In genomic region chr2:143728498-143728897, GRCh38 we compare ENCODE assay signal across 1 cellular context.
TF ChIP-seq lines count a peak whose summit lies in the region.

No MANE protein-coding gene starts in this region.

TF ChIP-seq in H1, 55 proteins besides CTCF, POLR2A, EP300 and RAD21:
- TF ChIP-seq KDM5A (IDR thresholded peaks at IDR 0.05; ENCODE audit: low read length) (no peak), KDM4A (IDR thresholded peaks at IDR 0.05; ENCODE audit: low read depth, low read length, severe bottlenecking) (no peak), CREB1 (IDR thresholded peaks at IDR 0.05) (no peak), RBBP5 (IDR thresholded peaks at IDR 0.05; ENCODE audit: borderline replicate concordance, low read depth, low read length) (no peak), EGR1 (IDR thresholded peaks at IDR 0.05; ENCODE audit: borderline replicate concordance, low read depth, low read length) (no peak), JUN (IDR thresholded peaks at IDR 0.05; ENCODE audit: low read depth, low read length) (no peak), HDAC2 (IDR thresholded peaks at IDR 0.05; ENCODE audit: borderline replicate concordance in 1 of 2, low read depth in 2 of 2, low read length in 2 of 2) (no peak), POU5F1 (IDR thresholded peaks at IDR 0.05; ENCODE audit: low read depth, low read length) (no peak), TCF12 (IDR thresholded peaks at IDR 0.05; ENCODE audit: low read depth, low read length) (no peak), KDM1A (IDR thresholded peaks at IDR 0.05; ENCODE audit: borderline replicate concordance, low read length) (no peak), ASH2L (IDR thresholded peaks at IDR 0.05; ENCODE audit: low read length) (no peak), SP4 (IDR thresholded peaks at IDR 0.05; ENCODE audit: low read length) (no peak), TAF1 (IDR thresholded peaks at IDR 0.05; ENCODE audit: low read depth, low read length) (no peak), RFX5 (IDR thresholded peaks at IDR 0.05; ENCODE audit: borderline replicate concordance, low read depth, low read length) (no peak), CTBP2 (IDR thresholded peaks at IDR 0.05; ENCODE audit: borderline replicate concordance, insufficient read depth, insufficient read length, low read length) (no peak)
